8 cellular contexts compared by ENCODE assay signal in the genomic region with DNA sequence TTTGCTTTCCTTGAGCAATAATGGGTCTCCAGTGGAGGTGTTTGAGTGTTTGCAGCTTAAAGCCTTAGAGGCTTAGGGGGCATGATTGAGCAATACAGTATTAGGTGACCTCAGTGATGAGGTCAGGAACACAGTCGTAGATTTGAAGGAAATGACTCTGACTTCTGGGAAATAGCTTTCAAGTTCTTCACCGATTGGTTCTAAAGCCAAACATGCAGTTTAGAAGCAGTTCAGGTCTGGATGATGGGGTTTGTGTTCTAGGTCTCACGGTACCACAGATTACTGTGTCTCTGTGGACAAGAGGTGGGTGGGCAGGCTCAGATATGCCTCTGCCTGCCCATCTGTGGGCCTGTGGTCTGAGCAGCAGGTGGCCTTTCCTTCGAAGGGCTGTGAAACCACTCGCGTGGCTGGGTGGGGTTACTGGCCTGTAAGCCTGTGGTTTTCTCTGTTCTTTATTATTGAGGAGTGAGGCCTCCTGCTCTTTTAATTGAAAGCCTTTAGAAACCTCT. TPM values are rescaled to one million over a fixed set of nuclear protein-coding genes. Genes with fewer than 3 reads are reported as not detected.
DNase-seq lines count a peak whose midpoint lies in the region; ATAC-seq and TF ChIP-seq lines count a peak whose summit lies in the region.

No MANE protein-coding gene starts in this region.

- peak; percentile 82 for ATAC-seq in activated CD4-positive, alpha-beta T cell treated with anti-CD3 and anti-CD28 coated beads for 36 hours
- ATAC-seq in HG02943 (IDR thresholded peaks at IDR 0.05; ENCODE audit: low read depth, unreplicated experiment) (peak; percentile 68), SK-N-SH treated with all-trans-retinoic acid at 6 μM for 48 hours (no peak)

- H3K9ac ChIP-seq in duodenal mucosa (ENCODE audit: low read depth in 1 of 2, low read length in 2 of 2) = peak overlapping the region; percentile 28 to 63

- TF ChIP-seq CTCF in osteocyte (IDR thresholded peaks at IDR 0.05) = no peak

- peak overlapping the region; percentile 86 for H3K27ac ChIP-seq in duodenal mucosa (ENCODE audit: low read depth, low read length)

- peak overlapping the region; percentile 94 for H3K27ac Mint-ChIP-seq in activated CD4-positive, alpha-beta T cell treated with anti-CD3 and anti-CD28 coated beads for 36 hours
- H3K27ac Mint-ChIP-seq in osteocyte (ENCODE audit: unreplicated experiment) = peak overlapping the region; percentile 64

- peaks cover 86% of the 10 kb centered on the region for H3K36me3 Mint-ChIP-seq in activated CD4-positive, alpha-beta T cell treated with anti-CD3 and anti-CD28 coated beads for 36 hours (ENCODE audit: low read depth)
- H3K36me3 Mint-ChIP-seq in osteocyte (ENCODE audit: unreplicated experiment) = peaks cover 53% of the 10 kb centered on the region

- H3K4me3 ChIP-seq in duodenal mucosa (ENCODE audit: low read depth in 1 of 2, low read length in 2 of 2) = peak overlapping the region; percentile 16 to 26

- no peaks in the 10 kb centered on the region for H3K9me3 ChIP-seq in duodenal mucosa (ENCODE audit: control insufficient read depth in 1 of 2, low read length in 2 of 2)

- H3K9me3 Mint-ChIP-seq in activated CD4-positive, alpha-beta T cell treated with anti-CD3 and anti-CD28 coated beads for 36 hours (ENCODE audit: low read depth) = no peaks in the 10 kb centered on the region
- no peaks in the 10 kb centered on the region for H3K9me3 Mint-ChIP-seq in osteocyte (ENCODE audit: unreplicated experiment)

- H3K27me3 Mint-ChIP-seq in activated CD4-positive, alpha-beta T cell treated with anti-CD3 and anti-CD28 coated beads for 36 hours = no peaks in the 10 kb centered on the region
- H3K27me3 Mint-ChIP-seq in osteocyte (ENCODE audit: unreplicated experiment) = no peaks in the 10 kb centered on the region

- peaks cover 11 to 23% of the 10 kb centered on the region in 2 donors for H3K36me3 ChIP-seq in duodenal mucosa (ENCODE audit: control insufficient read depth in 1 of 2, insufficient read depth in 2 of 2, low read length in 2 of 2)

- peak; percentile 63 for DNase-seq in activated CD4-positive, alpha-beta T cell treated with anti-CD3 and anti-CD28 coated beads for 36 hours
- no peak for DNase-seq in activated CD4-positive, alpha-beta T cell treated with anti-CD3 and anti-CD28 coated beads, Interleukin-2, amount 50 U/mL, for 1 hour
- peak; percentile 35 for DNase-seq in SKM-1 treated with dmso at 0.1 percent for 144 hours (lab: John Stamatoyannopoulos, UW; ENCODE audit: unreplicated experiment)
- no peak for DNase-seq in osteocyte (ENCODE audit: extremely low spot score, unreplicated experiment)
- no peak for DNase-seq in globus pallidus (ENCODE audit: low spot score)

- CTCF ChIA-PET in activated CD4-positive, alpha-beta T cell treated with anti-CD3 and anti-CD28 coated beads for 36 hours (lab: Charles Lee) = interaction anchor here (0.8 to 1.3 kb wide), 5 partner anchors 28 to 385 kb away, joined by 3 to 5 read pairs (median 3); a partner anchor contains a TSS

- H3K27me3 ChIP-seq in duodenal mucosa (ENCODE audit: control insufficient read depth in 1 of 2, insufficient read depth in 2 of 2, low read length in 2 of 2) = no peaks in the 10 kb centered on the region

- intact Hi-C loops in activated CD4-positive, alpha-beta T cell treated with anti-CD3 and anti-CD28 coated beads for 36 hours (cut with DNase I, micrococcal nuclease) = loop anchor here in 1 of 2 experiments (1.0 to 5.0 kb wide), 2 partner anchors 34 to 58 kb away; no protein-coding TSS in a partner anchor

- POLR2A ChIA-PET in activated CD4-positive, alpha-beta T cell treated with anti-CD3 and anti-CD28 coated beads for 36 hours (lab: Charles Lee) = interaction anchor here (0.6 to 2.1 kb wide), 5 partner anchors 10 to 378 kb away, joined by 3 to 7 read pairs (median 4); a partner anchor contains a TSS

- peaks cover 28 to 39% of the 10 kb centered on the region in 2 donors for H3K4me1 ChIP-seq in duodenal mucosa (ENCODE audit: control insufficient read depth in 1 of 2, insufficient read depth in 2 of 2, low read length in 2 of 2)

- peaks cover 66% of the 10 kb centered on the region for H3K4me1 Mint-ChIP-seq in activated CD4-positive, alpha-beta T cell treated with anti-CD3 and anti-CD28 coated beads for 36 hours
- H3K4me1 Mint-ChIP-seq in osteocyte (ENCODE audit: unreplicated experiment) = peaks cover 83% of the 10 kb centered on the region

- peak overlapping the region; percentile 61 for H3K4me3 Mint-ChIP-seq in activated CD4-positive, alpha-beta T cell treated with anti-CD3 and anti-CD28 coated beads for 36 hours
- H3K4me3 Mint-ChIP-seq in osteocyte (ENCODE audit: unreplicated experiment) = peak overlapping the region; percentile 10

TF ChIP-seq in SK-N-SH treated with all-trans-retinoic acid at 6 μM for 48 hours, 23 proteins besides CTCF, POLR2A, EP300 and RAD21:
- TF ChIP-seq ARNTL (CRISPR knock-in tag; IDR thresholded peaks at IDR 0.05; ENCODE audit: borderline replicate concordance, low read depth) (no peak), ZFP30 (CRISPR knock-in tag; IDR thresholded peaks at IDR 0.05) (no peak), OSR1 (CRISPR knock-in tag; IDR thresholded peaks at IDR 0.05) (no peak), BACH2 (CRISPR knock-in tag; IDR thresholded peaks at IDR 0.05; ENCODE audit: borderline replicate concordance) (no peak), RARB (CRISPR knock-in tag; IDR thresholded peaks at IDR 0.05) (no peak), ZNF70 (CRISPR knock-in tag; IDR thresholded peaks at IDR 0.05) (no peak), ISL1 (CRISPR knock-in tag; IDR thresholded peaks at IDR 0.05) (no peak), CSDC2 (CRISPR knock-in tag; IDR thresholded peaks at IDR 0.05) (no peak)
- TF ChIP-seq, protein P1, sequence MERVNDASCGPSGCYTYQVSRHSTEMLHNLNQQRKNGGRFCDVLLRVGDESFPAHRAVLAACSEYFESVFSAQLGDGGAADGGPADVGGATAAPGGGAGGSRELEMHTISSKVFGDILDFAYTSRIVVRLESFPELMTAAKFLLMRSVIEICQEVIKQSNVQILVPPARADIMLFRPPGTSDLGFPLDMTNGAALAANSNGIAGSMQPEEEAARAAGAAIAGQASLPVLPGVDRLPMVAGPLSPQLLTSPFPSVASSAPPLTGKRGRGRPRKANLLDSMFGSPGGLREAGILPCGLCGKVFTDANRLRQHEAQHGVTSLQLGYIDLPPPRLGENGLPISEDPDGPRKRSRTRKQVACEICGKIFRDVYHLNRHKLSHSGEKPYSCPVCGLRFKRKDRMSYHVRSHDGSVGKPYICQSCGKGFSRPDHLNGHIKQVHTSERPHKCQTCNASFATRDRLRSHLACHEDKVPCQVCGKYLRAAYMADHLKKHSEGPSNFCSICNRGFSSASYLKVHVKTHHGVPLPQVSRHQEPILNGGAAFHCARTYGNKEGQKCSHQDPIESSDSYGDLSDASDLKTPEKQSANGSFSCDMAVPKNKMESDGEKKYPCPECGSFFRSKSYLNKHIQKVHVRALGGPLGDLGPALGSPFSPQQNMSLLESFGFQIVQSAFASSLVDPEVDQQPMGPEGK (CRISPR knock-in tag; IDR thresholded peaks at IDR 0.05; ENCODE audit: borderline replicate concordance) = no peak
- TF ChIP-seq, protein P2, sequence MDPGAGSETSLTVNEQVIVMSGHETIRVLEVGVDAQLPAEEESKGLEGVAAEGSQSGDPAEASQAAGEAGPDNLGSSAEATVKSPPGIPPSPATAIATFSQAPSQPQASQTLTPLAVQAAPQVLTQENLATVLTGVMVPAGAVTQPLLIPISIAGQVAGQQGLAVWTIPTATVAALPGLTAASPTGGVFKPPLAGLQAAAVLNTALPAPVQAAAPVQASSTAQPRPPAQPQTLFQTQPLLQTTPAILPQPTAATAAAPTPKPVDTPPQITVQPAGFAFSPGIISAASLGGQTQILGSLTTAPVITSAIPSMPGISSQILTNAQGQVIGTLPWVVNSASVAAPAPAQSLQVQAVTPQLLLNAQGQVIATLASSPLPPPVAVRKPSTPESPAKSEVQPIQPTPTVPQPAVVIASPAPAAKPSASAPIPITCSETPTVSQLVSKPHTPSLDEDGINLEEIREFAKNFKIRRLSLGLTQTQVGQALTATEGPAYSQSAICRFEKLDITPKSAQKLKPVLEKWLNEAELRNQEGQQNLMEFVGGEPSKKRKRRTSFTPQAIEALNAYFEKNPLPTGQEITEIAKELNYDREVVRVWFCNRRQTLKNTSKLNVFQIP (CRISPR knock-in tag; IDR thresholded peaks at IDR 0.05; ENCODE audit: borderline replicate concordance, low read depth) = no peak
- TF ChIP-seq, protein P3, sequence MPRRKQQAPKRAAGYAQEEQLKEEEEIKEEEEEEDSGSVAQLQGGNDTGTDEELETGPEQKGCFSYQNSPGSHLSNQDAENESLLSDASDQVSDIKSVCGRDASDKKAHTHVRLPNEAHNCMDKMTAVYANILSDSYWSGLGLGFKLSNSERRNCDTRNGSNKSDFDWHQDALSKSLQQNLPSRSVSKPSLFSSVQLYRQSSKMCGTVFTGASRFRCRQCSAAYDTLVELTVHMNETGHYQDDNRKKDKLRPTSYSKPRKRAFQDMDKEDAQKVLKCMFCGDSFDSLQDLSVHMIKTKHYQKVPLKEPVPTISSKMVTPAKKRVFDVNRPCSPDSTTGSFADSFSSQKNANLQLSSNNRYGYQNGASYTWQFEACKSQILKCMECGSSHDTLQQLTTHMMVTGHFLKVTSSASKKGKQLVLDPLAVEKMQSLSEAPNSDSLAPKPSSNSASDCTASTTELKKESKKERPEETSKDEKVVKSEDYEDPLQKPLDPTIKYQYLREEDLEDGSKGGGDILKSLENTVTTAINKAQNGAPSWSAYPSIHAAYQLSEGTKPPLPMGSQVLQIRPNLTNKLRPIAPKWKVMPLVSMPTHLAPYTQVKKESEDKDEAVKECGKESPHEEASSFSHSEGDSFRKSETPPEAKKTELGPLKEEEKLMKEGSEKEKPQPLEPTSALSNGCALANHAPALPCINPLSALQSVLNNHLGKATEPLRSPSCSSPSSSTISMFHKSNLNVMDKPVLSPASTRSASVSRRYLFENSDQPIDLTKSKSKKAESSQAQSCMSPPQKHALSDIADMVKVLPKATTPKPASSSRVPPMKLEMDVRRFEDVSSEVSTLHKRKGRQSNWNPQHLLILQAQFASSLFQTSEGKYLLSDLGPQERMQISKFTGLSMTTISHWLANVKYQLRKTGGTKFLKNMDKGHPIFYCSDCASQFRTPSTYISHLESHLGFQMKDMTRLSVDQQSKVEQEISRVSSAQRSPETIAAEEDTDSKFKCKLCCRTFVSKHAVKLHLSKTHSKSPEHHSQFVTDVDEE (CRISPR knock-in tag; IDR thresholded peaks at IDR 0.05) = no peak
TF ChIP-seq in SK-N-SH treated with all-trans-retinoic acid at 6 μM for 48 hours: peak in this region for 0.

RNA-seq across cellular contexts. Expression of a gene that starts 7.8 kb away (rescaled TPM):
- total RNA-seq in activated CD4-positive, alpha-beta T cell treated with anti-CD3 and anti-CD28 coated beads for 36 hours = 100 to 1,000 TPM; 411 to 453 TPM
- 223 and 242 TPM in 2 replicates for total RNA-seq in osteocyte

RNA-seq across cellular contexts. Expression of a gene that starts 27.6 kb away (rescaled TPM):
- total RNA-seq in activated CD4-positive, alpha-beta T cell treated with anti-CD3 and anti-CD28 coated beads for 36 hours = 100 to 1,000 TPM in 1 of 2 experiments, 10 to 100 TPM in 1; 96.6 to 149 TPM
- 96.1 and 96.3 TPM in 2 replicates for total RNA-seq in osteocyte

RNA-seq across cellular contexts. Expression of a gene that starts 58.5 kb away (rescaled TPM):
- total RNA-seq in activated CD4-positive, alpha-beta T cell treated with anti-CD3 and anti-CD28 coated beads for 36 hours = 100 to 1,000 TPM; 119 to 130 TPM
- total RNA-seq in osteocyte = 22.4 and 23.1 TPM in 2 replicates

Comparison
In these comparisons a context has a peak if more than half of its experiments do, and no peak if none do; other contexts are left out.
1. DNase-seq: peak in activated CD4-positive, alpha-beta T cell treated with anti-CD3 and anti-CD28 coated beads for 36 hours (single experiment) and SKM-1 treated with dmso at 0.1 percent for 144 hours (single experiment); none in activated CD4-positive, alpha-beta T cell treated with anti-CD3 and anti-CD28 coated beads, Interleukin-2, amount 50 U/mL, for 1 hour (single experiment), osteocyte (single experiment) and globus pallidus (single experiment).